ENCODE assay signal across 8 cellular contexts in the genomic region with DNA sequence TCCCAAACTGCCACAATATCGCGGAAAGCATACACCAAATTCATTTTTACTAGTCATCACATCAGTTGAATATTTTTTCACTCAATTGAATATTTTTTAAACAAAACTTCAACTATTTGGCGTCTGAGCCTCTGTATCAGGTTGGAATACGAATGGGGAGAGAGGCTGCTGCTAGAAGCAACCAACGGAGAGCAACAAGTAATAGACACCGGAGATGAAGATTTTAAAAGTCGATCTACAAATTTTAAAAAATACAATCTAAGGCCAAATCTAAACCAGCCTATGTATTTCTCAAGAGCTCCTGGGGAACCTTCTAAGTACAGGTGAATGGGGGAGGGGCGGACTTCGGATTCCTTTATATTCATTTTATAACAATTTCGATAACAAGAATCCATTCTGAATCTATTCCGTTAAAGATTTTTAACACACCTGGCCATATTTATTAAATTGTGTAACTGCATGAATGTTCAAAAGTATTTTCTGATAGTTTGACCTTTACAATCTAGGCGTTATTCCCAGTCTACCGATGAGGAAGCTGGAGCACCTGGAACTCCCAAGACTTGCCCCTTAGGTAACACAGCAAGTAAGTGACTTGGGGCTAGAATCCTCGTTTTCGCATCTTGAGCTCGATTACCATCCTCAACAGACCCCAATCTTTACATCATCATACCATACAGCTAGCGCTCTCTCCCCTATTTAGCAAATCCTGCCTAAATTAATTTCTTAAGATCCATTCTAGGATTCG. TPM values are rescaled to one million over a fixed set of nuclear protein-coding genes. Genes with fewer than 3 reads are reported as not detected.
DNase-seq lines count a peak whose midpoint lies in the region; ATAC-seq and TF ChIP-seq lines count a peak whose summit lies in the region.

No MANE protein-coding gene starts in this region.

- intact Hi-C loops in natural killer cell (cut with micrococcal nuclease), result loop anchor here (2.0 to 10.0 kb wide), 4 partner anchors 55 to 362 kb away; a partner anchor contains a TSS

- peaks cover 26% of the 10 kb centered on the region for H3K4me1 ChIP-seq in Karpas-422 (ENCODE audit: low read length)

- H3K27me3 Mint-ChIP-seq in natural killer cell (ENCODE audit: low read depth in 2 of 2), result no peaks in the 10 kb centered on the region

- H3K4me1 Mint-ChIP-seq in natural killer cell, result peaks cover 28 to 34% of the 10 kb centered on the region in 2 donors

- peak; percentile 45 for DNase-seq in DMS 273 (lab: John Stamatoyannopoulos, UW; ENCODE audit: unreplicated experiment)
- peak; percentile 41 for DNase-seq in Karpas-422
- DNase-seq in coronary artery (ENCODE audit: low spot score), result no peak
- no peak for DNase-seq in natural killer cell
- DNase-seq in cortex of kidney (lab: John Stamatoyannopoulos, UW), result no peak
- DNase-seq in NCI-H2227 treated with DMSO at 0.1 percent for 48 hours (lab: John Stamatoyannopoulos, UW), result no peak

- H3K27me3 ChIP-seq in Karpas-422 (ENCODE audit: low read length), result no peaks in the 10 kb centered on the region

- no peaks in the 10 kb centered on the region for H3K36me3 Mint-ChIP-seq in natural killer cell

- no peaks in the 10 kb centered on the region for H3K9me3 ChIP-seq in Karpas-422 (ENCODE audit: low read length)

- no peaks in the 10 kb centered on the region for H3K9me3 Mint-ChIP-seq in natural killer cell

- peak overlapping the region; percentile 84 for H3K9ac ChIP-seq in Karpas-422 (ENCODE audit: low read length)

- peak overlapping the region; percentile 94 for H3K4me3 Mint-ChIP-seq in natural killer cell

- no peaks in the 10 kb centered on the region for H3K9me2 ChIP-seq in Karpas-422 (replicated peaks; ENCODE audit: insufficient read depth, low read length)

- H3K4me3 ChIP-seq in Karpas-422 (ENCODE audit: low read length) (peak overlapping the region; percentile 80), coronary artery (peak overlapping the region; percentile 93)

- peak overlapping the region; percentile 88 for H3K27ac Mint-ChIP-seq in natural killer cell

- no peaks in the 10 kb centered on the region for H4K20me1 ChIP-seq in Karpas-422 (ENCODE audit: insufficient read depth, low read depth, low read length)

- H3K79me2 ChIP-seq in Karpas-422 (ENCODE audit: low read length), result peaks cover 56% of the 10 kb centered on the region

- no peak overlapping the region for H2AFZ ChIP-seq in Karpas-422 (ENCODE audit: low read length)

- H3K27ac ChIP-seq in Karpas-422 (ENCODE audit: low read length), result no peak overlapping the region
- H3K27ac ChIP-seq in coronary artery, result no peak overlapping the region

- ATAC-seq in natural killer cell, result no peak
- ATAC-seq in HG02678 (IDR thresholded peaks at IDR 0.05; ENCODE audit: unreplicated experiment), result no peak
- no peak for ATAC-seq in GM18520 (IDR thresholded peaks at IDR 0.05; ENCODE audit: unreplicated experiment)

- no peak for TF ChIP-seq CTCF in coronary artery (IDR thresholded peaks at IDR 0.05)
- TF ChIP-seq CTCF in natural killer cell (IDR thresholded peaks at IDR 0.05), result no peak

- peaks cover 4% of the 10 kb centered on the region; the same call in 1 of the 2 replicates for H3K36me3 ChIP-seq in Karpas-422 (ENCODE audit: insufficient read depth, low read length)

- H3K4me2 ChIP-seq in Karpas-422 (ENCODE audit: low read depth, low read length, poor library complexity, severe bottlenecking), result peak overlapping the region; percentile 87

RNA-seq across cellular contexts. Expression of a gene that starts 1.2 kb away (rescaled TPM):
- total RNA-seq in Karpas-422 (2014; rRNA removed; shearing (Covaris generic); ENCODE audit: low replicate concordance), result 14.4 and 30.7 TPM in 2 replicates
- 1 to 10 TPM; 5.6 to 7.5 (median 7.0) TPM for total RNA-seq in natural killer cell

Comparison
In these comparisons a context has a peak if more than half of its experiments do, and no peak if none do; other contexts are left out.
1. DNase-seq: peak in DMS 273 (single experiment) and Karpas-422 (single experiment); none in coronary artery (single experiment), natural killer cell (single experiment), cortex of kidney (single experiment) and NCI-H2227 treated with DMSO at 0.1 percent for 48 hours (single experiment).